ENCODE assay signal across 12 cellular contexts in the genomic region with DNA sequence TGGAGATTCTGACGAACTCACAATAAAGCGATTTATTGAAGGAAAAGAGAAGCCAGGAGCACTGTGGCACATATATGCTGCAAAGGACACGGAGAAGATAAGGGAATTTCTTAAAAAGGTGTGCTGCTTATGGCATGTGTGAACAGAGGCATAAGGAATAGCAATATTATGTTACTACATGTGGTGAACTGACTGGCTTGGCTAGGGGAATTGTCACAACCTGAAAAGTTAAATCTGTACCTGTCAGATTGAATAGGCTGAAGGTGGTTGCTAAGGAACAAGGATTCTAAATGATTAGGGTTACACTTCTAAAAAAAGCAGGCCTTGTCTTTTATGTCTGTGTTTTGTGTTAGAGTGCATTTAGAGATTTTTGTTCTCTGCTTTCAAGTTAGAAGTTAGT.
"Had no signal": no experiment of that assay in that cellular context is flagged by ENCODE, and none has a peak within 500 bp of the region (broad histone marks: within the 10 kb centered on the region; RNA-seq: fewer than 3 reads in every experiment).

No MANE protein-coding gene starts in this region.

- H3K9me3 Mint-ChIP-seq: naive B cell; stimulated activated naive CD8-positive, alpha-beta T cell treated with anti-CD3 and anti-CD28 coated beads, Interleukin-15, Interleukin-2, amounts not matched to agents 100 ng/mL and 50 ng/mL, for 24 hours had no signal

- DNase-seq: activated CD4-positive, alpha-beta T cell treated with anti-CD3 and anti-CD28 coated beads, Interleukin-2, amount 10 ng/mL, durations not matched to agents 7 days and 5 days; activated naive CD4-positive, alpha-beta T cell; amygdala; lower lobe of right lung; naive B cell; SK-N-SH; stimulated activated CD4-positive, alpha-beta T cell treated with anti-CD3 and anti-CD28 coated beads, Interleukin-2, amount 100 ng/mL, for 48 hours; testis; upper lobe of right lung had no signal

- H3K27me3 Mint-ChIP-seq: activated CD4-positive, alpha-beta T cell treated with anti-CD3 and anti-CD28 coated beads, Interleukin-2, amount 10 ng/mL, durations not matched to agents 7 days and 5 days; naive B cell; stimulated activated naive CD8-positive, alpha-beta T cell treated with anti-CD3 and anti-CD28 coated beads, Interleukin-15, Interleukin-2, amounts not matched to agents 100 ng/mL and 50 ng/mL, for 24 hours had no signal

- ATAC-seq: lower lobe of right lung, Right ventricle myocardium inferior, upper lobe of right lung, WTC11 had no signal

- H3K27ac Mint-ChIP-seq: activated CD4-positive, alpha-beta T cell treated with anti-CD3 and anti-CD28 coated beads, Interleukin-2, amount 10 ng/mL, durations not matched to agents 7 days and 5 days; stimulated activated naive CD8-positive, alpha-beta T cell treated with anti-CD3 and anti-CD28 coated beads, Interleukin-15, Interleukin-2, amounts not matched to agents 100 ng/mL and 50 ng/mL, for 24 hours; WTC11 had no signal

- H3K4me1 Mint-ChIP-seq: WTC11 had no signal

- H3K4me3 Mint-ChIP-seq: activated CD4-positive, alpha-beta T cell treated with anti-CD3 and anti-CD28 coated beads, Interleukin-2, amount 10 ng/mL, durations not matched to agents 7 days and 5 days; naive B cell; stimulated activated naive CD8-positive, alpha-beta T cell treated with anti-CD3 and anti-CD28 coated beads, Interleukin-15, Interleukin-2, amounts not matched to agents 100 ng/mL and 50 ng/mL, for 24 hours; WTC11 had no signal
